ENCODE assay signal across 34 cellular contexts in genomic region chr3:5554245-5554747, GRCh38.
A peak's percentile ranks its signal among the peaks of the same experiment; 100 is the strongest.
DNase-seq lines count a peak whose midpoint lies in the region; ATAC-seq, FAIRE-seq and TF ChIP-seq lines count a peak whose summit lies in the region.
"Had no signal": no experiment of that assay in that cellular context is flagged by ENCODE, and none has a peak within 500 bp of the region (broad histone marks: within the 10 kb centered on the region; RNA-seq: fewer than 3 reads in every experiment).

No MANE protein-coding gene starts in this region.

- peak; percentile 14 for FAIRE-seq in GM12892 (lab: Jason Lieb, UNC)
- peak; percentile 6 for FAIRE-seq in K562 (lab: Jason Lieb, UNC)
- FAIRE-seq: A204.1, A549 had no signal

- no peak for TF ChIP-seq POLR2A in GM12892 (IDR thresholded peaks at IDR 0.05; ENCODE audit: low read depth, low read length)
- no peak for TF ChIP-seq POLR2A in K562 (conservative IDR thresholded peaks at IDR 0.05)

- in situ Hi-C loops in K562 (cut with MboI), result no loop called here

- no peak overlapping the region for H3K4me3 Mint-ChIP-seq in HFFc6
- H3K4me3 Mint-ChIP-seq in T-helper 2 cell treated with Interferon-gamma antibody and Interleukin-4, amounts not matched to agents 5 μg/mL and 100 μg/mL, for 36 hours, result no peak overlapping the region
- H3K4me3 Mint-ChIP-seq: B cell; CD14-positive monocyte; CD4-positive, alpha-beta memory T cell; CD4-positive, alpha-beta T cell; CD4-positive, CD25-positive, alpha-beta regulatory T cell; CD8-positive, alpha-beta memory T cell; CD8-positive, alpha-beta T cell had no signal

- TF ChIP-seq EP300 in K562 (IDR thresholded peaks at IDR 0.05; ENCODE audit: low read length), result peak; percentile 82

- POLR2A ChIA-PET in K562 (lab: Yijun Ruan, JAX), result interaction anchor here (0.6 to 3.6 kb wide), 4 partner anchors 8 to 329 kb away, joined by 3 to 25 read pairs (median 4); no protein-coding TSS in a partner anchor

- no peaks in the 10 kb centered on the region for H3K36me3 ChIP-seq in K562 (ENCODE audit: control insufficient read depth, insufficient read depth, low read length)
- H3K36me3 ChIP-seq: BE2C; BLaER1; BLaER1 treated with 17β-estradiol and CSF1 and Interleukin-3, amounts not matched to agents 10 nM and 100 nM had no signal

- H2AFZ ChIP-seq in K562 (ENCODE audit: low read depth, low read length), result no peak overlapping the region

- no TSS peak for BruUV-seq in K562 (replicated peaks; lab: Mats Ljungman, UMichigan)

- H3K27me3 ChIP-seq in K562 (ENCODE audit: control insufficient read depth in 2 of 2, insufficient read depth in 2 of 2, low read length in 2 of 2), result no peaks in the 10 kb centered on the region
- H3K27me3 ChIP-seq: BE2C; BLaER1; BLaER1 treated with 17β-estradiol and CSF1 and Interleukin-3, amounts not matched to agents 10 nM and 100 nM had no signal

- H3K27ac ChIP-seq in K562 (ENCODE audit: extremely low read depth, low read depth, low read length), result no peak overlapping the region
- H3K27ac ChIP-seq: 22Rv1; A549; BLaER1; BLaER1 treated with 17β-estradiol and CSF1 and Interleukin-3, amounts not matched to agents 10 nM and 100 nM; C4-2B had no signal

- H3K9me3 ChIP-seq in K562 (replicated peaks; ENCODE audit: control insufficient read depth, insufficient read depth, low read depth, low read length), result peaks cover 5% of the 10 kb centered on the region
- H3K9me3 ChIP-seq: A549; BE2C; BLaER1; BLaER1 treated with 17β-estradiol and CSF1 and Interleukin-3, amounts not matched to agents 10 nM and 100 nM; Caco-2 had no signal

- TF ChIP-seq RAD21 in K562 (CRISPR knock-in tag; conservative IDR thresholded peaks at IDR 0.05 in 1 of 2, IDR thresholded peaks at IDR 0.05 in 1 of 2), result no peak

- intact Hi-C loops in K562 (cut with micrococcal nuclease), result no loop called here

- no peaks in the 10 kb centered on the region for H3K9me1 ChIP-seq in K562 (ENCODE audit: control insufficient read depth, insufficient read depth, low read length)

- H4K20me1 ChIP-seq in K562 (replicated peaks; ENCODE audit: control insufficient read depth, insufficient read depth, low read length), result no peaks in the 10 kb centered on the region
- H4K20me1 ChIP-seq: BLaER1; BLaER1 treated with 17β-estradiol and CSF1 and Interleukin-3, amounts not matched to agents 10 nM and 100 nM had no signal

- peaks cover 0 to 6% of the 10 kb centered on the region in 2 experiments; a peak in 2 of 5 replicates for H3K4me1 ChIP-seq in K562 (replicated peaks in 1 of 2; ENCODE audit: control insufficient read depth in 2 of 2, insufficient read depth in 2 of 2, low read length in 2 of 2)
- H3K4me1 ChIP-seq: A549; BE2C; BLaER1; BLaER1 treated with 17β-estradiol and CSF1 and Interleukin-3, amounts not matched to agents 10 nM and 100 nM; Caco-2 had no signal

- no peak overlapping the region for H3K4me3 ChIP-seq in K562
- H3K4me3 ChIP-seq: A549; BLaER1; BLaER1 treated with 17β-estradiol and CSF1 and Interleukin-3, amounts not matched to agents 10 nM and 100 nM had no signal

- H3K27ac Mint-ChIP-seq in HFFc6, result no peak overlapping the region
- H3K27ac Mint-ChIP-seq in T-helper 2 cell treated with Interferon-gamma antibody and Interleukin-4, amounts not matched to agents 5 μg/mL and 100 μg/mL, for 36 hours, result no peak overlapping the region
- H3K27ac Mint-ChIP-seq: B cell; CD14-positive monocyte; CD4-positive, alpha-beta memory T cell; CD4-positive, alpha-beta T cell; CD4-positive, CD25-positive, alpha-beta regulatory T cell; CD8-positive, alpha-beta memory T cell; CD8-positive, alpha-beta T cell had no signal

- CTCF ChIA-PET in K562 (lab: Yijun Ruan, JAX; ENCODE audit: low intra/inter-chr PET ratio), result no interaction called here

- no peaks in the 10 kb centered on the region for H3K79me2 ChIP-seq in K562 (ENCODE audit: control insufficient read depth, insufficient read depth, low read length)

- H3K4me1 Mint-ChIP-seq in HFFc6 (ENCODE audit: low read depth), result no peaks in the 10 kb centered on the region
- no peaks in the 10 kb centered on the region for H3K4me1 Mint-ChIP-seq in T-helper 2 cell treated with Interferon-gamma antibody and Interleukin-4, amounts not matched to agents 5 μg/mL and 100 μg/mL, for 36 hours (ENCODE audit: low read depth)
- H3K4me1 Mint-ChIP-seq: B cell; CD14-positive monocyte; CD4-positive, alpha-beta memory T cell; CD4-positive, CD25-positive, alpha-beta regulatory T cell; CD8-positive, alpha-beta memory T cell had no signal

- no peaks in the 10 kb centered on the region for H3K27me3 Mint-ChIP-seq in HFFc6 (ENCODE audit: insufficient read depth)
- H3K27me3 Mint-ChIP-seq in T-helper 2 cell treated with Interferon-gamma antibody and Interleukin-4, amounts not matched to agents 5 μg/mL and 100 μg/mL, for 36 hours (ENCODE audit: low read depth), result no peaks in the 10 kb centered on the region
- H3K27me3 Mint-ChIP-seq: B cell; CD4-positive, alpha-beta T cell; CD4-positive, CD25-positive, alpha-beta regulatory T cell; CD8-positive, alpha-beta memory T cell had no signal

- TF ChIP-seq CTCF in K562 (IDR thresholded peaks at IDR 0.05 in 2 of 3, conservative IDR thresholded peaks at IDR 0.05 in 1 of 3; ENCODE audit: insufficient read depth in 2 of 3, low read depth in 1 of 3, low read length in 3 of 3) (no peak), HFFc6 (IDR thresholded peaks at IDR 0.05) (no peak)

- H3K9ac ChIP-seq in K562 (ENCODE audit: insufficient read depth in 1 of 2, low read depth in 2 of 2, low read length in 2 of 2), result no peak overlapping the region
- H3K9ac ChIP-seq: BLaER1; BLaER1 treated with 17β-estradiol and CSF1 and Interleukin-3, amounts not matched to agents 10 nM and 100 nM had no signal

- peaks cover 36% of the 10 kb centered on the region for H3K9me3 Mint-ChIP-seq in HFFc6
- no peaks in the 10 kb centered on the region for H3K9me3 Mint-ChIP-seq in T-helper 2 cell treated with Interferon-gamma antibody and Interleukin-4, amounts not matched to agents 5 μg/mL and 100 μg/mL, for 36 hours
- H3K9me3 Mint-ChIP-seq: CD8-positive, alpha-beta T cell had no signal

- DNase-seq in GM12892 (ENCODE audit: insufficient read length), result no peak
- DNase-seq in OCI-M1 (lab: John Stamatoyannopoulos, UW), result peak; percentile 65
- peak in 1 of 4 experiments; percentile 16 for DNase-seq in K562 (ENCODE audit: extremely low read depth in 1 of 4, low spot score in 3 of 4)
- no peak for DNase-seq in midbrain (lab: John Stamatoyannopoulos, UW)
- DNase-seq in HFFc6, result no peak
- DNase-seq in T-helper 2 cell treated with Interferon-gamma antibody and Interleukin-4, amounts not matched to agents 5 μg/mL and 100 μg/mL, for 36 hours (ENCODE audit: low spot score), result no peak
- DNase-seq: 8988T; ACHN; AML-193; BE2C; C1 segment of cervical spinal cord; Caco-2; Calu3; CD4-positive, alpha-beta memory T cell; CD4-positive, alpha-beta T cell; CD4-positive, CD25-positive, alpha-beta regulatory T cell; CD8-positive, alpha-beta memory T cell; CD8-positive, alpha-beta T cell; COR-L47; DMS 273 treated with DMSO at 0.1 percent for 48 hours; DMS153; DMS53; DMS79; DMS79 treated with DMSO at 0.1 percent for 48 hours; DND-41; EL had no signal

- peaks cover 5% of the 10 kb centered on the region; the same call in 1 of the 2 replicates for H3K36me3 Mint-ChIP-seq in HFFc6 (ENCODE audit: low read depth)
- H3K36me3 Mint-ChIP-seq in T-helper 2 cell treated with Interferon-gamma antibody and Interleukin-4, amounts not matched to agents 5 μg/mL and 100 μg/mL, for 36 hours (ENCODE audit: low read depth), result no peaks in the 10 kb centered on the region
- H3K36me3 Mint-ChIP-seq: CD14-positive monocyte; CD4-positive, alpha-beta memory T cell; CD4-positive, CD25-positive, alpha-beta regulatory T cell; CD8-positive, alpha-beta T cell had no signal

- ATAC-seq in K562, result no peak
- ATAC-seq: A549; CD8-positive, alpha-beta T cell had no signal

- H3K4me2 ChIP-seq in K562 (ENCODE audit: insufficient read depth, low read length), result no peak overlapping the region
- H3K4me2 ChIP-seq: A549; BLaER1; BLaER1 treated with 17β-estradiol and CSF1 and Interleukin-3, amounts not matched to agents 10 nM and 100 nM had no signal

TF ChIP-seq in K562, 482 proteins besides CTCF, POLR2A, EP300 and RAD21 (continues in another document):
- TF ChIP-seq TBL1XR1 (IDR thresholded peaks at IDR 0.05; ENCODE audit: low read length in 2 of 2) (no peak), KDM1A (IDR thresholded peaks at IDR 0.05) (peak in 1 of 2 experiments; percentile 30; a peak in 1 of 4 replicates), CREB5 (CRISPR knock-in tag; IDR thresholded peaks at IDR 0.05) (no peak), HMGXB4 (CRISPR knock-in tag; IDR thresholded peaks at IDR 0.05) (no peak), RNF2 (IDR thresholded peaks at IDR 0.05) (no peak)
